8 cellular contexts compared by ENCODE assay signal in the genomic region with DNA sequence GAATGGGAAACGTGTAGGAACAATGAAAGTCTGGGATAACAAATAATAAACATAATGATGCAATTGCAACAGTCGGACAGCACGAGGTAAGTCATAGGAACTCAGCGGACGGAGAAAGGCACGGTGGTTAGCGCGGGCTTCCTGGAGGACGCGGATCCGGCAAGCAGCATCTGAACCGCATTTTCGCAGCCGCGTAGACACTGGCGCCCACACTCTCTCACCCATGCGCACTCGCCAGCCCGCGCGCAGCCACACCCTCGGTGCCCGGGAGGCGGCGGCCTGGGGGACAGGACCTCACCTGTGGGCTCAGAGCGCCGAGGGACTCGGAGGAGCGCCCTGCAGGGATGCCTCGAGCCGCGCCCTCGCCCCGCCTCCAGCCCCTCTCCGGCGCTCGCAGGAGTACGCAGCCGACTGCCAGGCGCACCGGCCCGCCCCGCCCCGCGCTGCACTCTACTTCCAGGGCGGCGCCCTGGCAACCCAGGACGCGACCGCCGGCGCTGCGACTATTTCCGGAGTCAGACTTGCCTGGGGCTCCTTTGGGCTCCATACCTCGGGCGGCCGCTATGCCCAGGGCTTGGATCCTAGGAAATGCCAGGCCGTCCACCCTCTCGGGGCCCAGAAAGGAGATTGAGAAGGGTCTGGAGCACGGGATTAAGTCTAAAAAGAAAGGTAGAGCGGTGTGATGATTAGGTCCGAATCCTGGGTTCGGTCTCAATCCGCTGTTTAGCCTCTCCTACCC. TPM values are rescaled to one million over a fixed set of nuclear protein-coding genes. Genes with fewer than 3 reads are reported as not detected.
DNase-seq lines count a peak whose midpoint lies in the region; ATAC-seq lines count a peak whose summit lies in the region.

A gene (minus strand): TSS at position 413 of the 739 bp plus-strand sequence. CDS start 13,805 bp downstream, outside the sequence.

- H3K27ac Mint-ChIP-seq in natural killer cell treated with Interleukin-12 subunit alpha and Interleukin-12 subunit beta and Interleukin-15 and Interleukin-18, amount 100 ng/mL, for 72 hours = peak within 1 kb of the TSS; percentile 63 to 83

- no peaks in the 10 kb centered on the region for H3K36me3 Mint-ChIP-seq in natural killer cell treated with Interleukin-12 subunit alpha and Interleukin-12 subunit beta and Interleukin-15 and Interleukin-18, amount 100 ng/mL, for 72 hours

- H3K4me3 ChIP-seq in Jurkat, Clone E6-1 (ENCODE audit: low read length) = peak within 1 kb of the TSS; percentile 76

- H3K9me3 Mint-ChIP-seq in natural killer cell treated with Interleukin-12 subunit alpha and Interleukin-12 subunit beta and Interleukin-15 and Interleukin-18, amount 100 ng/mL, for 72 hours = no peaks in the 10 kb centered on the region

- H3K27me3 Mint-ChIP-seq in natural killer cell treated with Interleukin-12 subunit alpha and Interleukin-12 subunit beta and Interleukin-15 and Interleukin-18, amount 100 ng/mL, for 72 hours = no peaks in the 10 kb centered on the region

- H3K4me1 Mint-ChIP-seq in natural killer cell treated with Interleukin-12 subunit alpha and Interleukin-12 subunit beta and Interleukin-15 and Interleukin-18, amount 100 ng/mL, for 72 hours (ENCODE audit: low read depth in 2 of 2) = peaks cover 23 to 27% of the 10 kb centered on the region in 2 donors

- DNase-seq in D341Med (ENCODE audit: low spot score) (peak; percentile 98), RKO (ENCODE audit: low spot score) (peak; percentile 91), fibroblast of peridontal ligament (ENCODE audit: extremely low read depth) (peak; percentile 72)
- DNase-seq in Jurkat, Clone E6-1 (ENCODE audit: low read depth, low spot score) = peak; percentile 77
- DNase-seq in activated T-helper 1 cell treated with anti-CD3 and anti-CD28 coated beads, Interleukin-2, amount 50 U/mL, for 16 hours (ENCODE audit: low read depth in 1 of 2, low spot score in 1 of 2) = peak; percentile 78 to 82
- DNase-seq in natural killer cell treated with Interleukin-12 subunit alpha and Interleukin-12 subunit beta and Interleukin-15 and Interleukin-18, amount 100 ng/mL, for 72 hours (ENCODE audit: low spot score) = peak; percentile 90
- peak; percentile 88 for DNase-seq in stimulated activated naive CD4-positive, alpha-beta T cell treated with Interleukin-2 at 50 U/mL for 16 hours (lab: John Stamatoyannopoulos, UW)

- peak within 1 kb of the TSS; percentile 92 for H3K4me3 Mint-ChIP-seq in natural killer cell treated with Interleukin-12 subunit alpha and Interleukin-12 subunit beta and Interleukin-15 and Interleukin-18, amount 100 ng/mL, for 72 hours

- ATAC-seq in GM21515 (IDR thresholded peaks at IDR 0.05; ENCODE audit: unreplicated experiment) = peak; percentile 76
- peak; percentile 94 to 96 for ATAC-seq in natural killer cell treated with Interleukin-12 subunit alpha and Interleukin-12 subunit beta and Interleukin-15 and Interleukin-18, amount 100 ng/mL, for 72 hours

RNA-seq across cellular contexts. Expression of the gene that starts here (rescaled TPM):
- polyA plus RNA-seq in Jurkat, Clone E6-1 (2012; ENCODE audit: insufficient read depth, insufficient read length) = 26.6 TPM
- total RNA-seq in natural killer cell treated with Interleukin-12 subunit alpha and Interleukin-12 subunit beta and Interleukin-15 and Interleukin-18, amount 100 ng/mL, for 72 hours = 1 to 10 TPM in 1 of 2 donors, under 1 TPM in 1; 0.95 to 2.6 TPM

Comparison
In these comparisons a context has a peak if more than half of its experiments do, and no peak if none do; other contexts are left out.
1. Peak in every context shown above with its lines: DNase-seq, ATAC-seq and H3K4me3 ChIP-seq.